ENCODE assay signal across 10 cellular contexts in genomic region chr1:2393471-2393877, GRCh38. TPM values are rescaled to one million over a fixed set of nuclear protein-coding genes. Genes with fewer than 3 reads are reported as not detected.
DNase-seq lines count a peak whose midpoint lies in the region; ATAC-seq and TF ChIP-seq lines count a peak whose summit lies in the region.
"Had no signal": no experiment of that assay in that cellular context is flagged by ENCODE, and none has a peak within 500 bp of the region (broad histone marks: within the 10 kb centered on the region; RNA-seq: fewer than 3 reads in every experiment).

No MANE protein-coding gene starts in this region.

- H3K36me3 Mint-ChIP-seq in CD4-positive, alpha-beta T cell (ENCODE audit: low read depth) = peaks cover 56% of the 10 kb centered on the region
- H3K36me3 Mint-ChIP-seq in natural killer cell = no peaks in the 10 kb centered on the region

- in situ Hi-C loops in brain microvascular endothelial cell (cut with HindIII; ENCODE audit: low pct_ligation_motif_present, low sequenced_read_pairs) = no loop called here

- DNase-seq in CD4-positive, alpha-beta T cell = no peak
- DNase-seq in HuH-7 (ENCODE audit: low spot score) (peak; percentile 53), brain microvascular endothelial cell (no peak), natural killer cell (no peak), cortex of kidney (lab: John Stamatoyannopoulos, UW) (no peak)
- DNase-seq in activated CD8-positive, alpha-beta memory T cell treated with anti-CD3 and anti-CD28 coated beads, Interleukin-2, amount 50 U/mL, for 4 hours = no peak
- DNase-seq in activated CD4-positive, CD25-positive, alpha-beta regulatory T cell (lab: John Stamatoyannopoulos, UW) = no peak

- intact Hi-C loops in CD4-positive, alpha-beta T cell (cut with DNase I, micrococcal nuclease) = loop anchor here in 1 of 2 experiments (5.0 to 10.0 kb wide), 2 partner anchors 256 to 759 kb away; partner anchors contain the start of gene MMP23B
- intact Hi-C loops in natural killer cell (cut with micrococcal nuclease) = no loop called here

- H3K27me3 Mint-ChIP-seq in CD4-positive, alpha-beta T cell = no peaks in the 10 kb centered on the region
- H3K27me3 Mint-ChIP-seq in natural killer cell (ENCODE audit: low read depth in 2 of 2) = no peaks in the 10 kb centered on the region

- H3K9me3 Mint-ChIP-seq in CD4-positive, alpha-beta T cell = no peaks in the 10 kb centered on the region
- no peaks in the 10 kb centered on the region for H3K9me3 Mint-ChIP-seq in natural killer cell

- ATAC-seq in CD4-positive, alpha-beta T cell (ENCODE audit: poor library complexity) = no peak
- ATAC-seq in natural killer cell = no peak
- no peak for ATAC-seq in GM18868 (IDR thresholded peaks at IDR 0.05; ENCODE audit: unreplicated experiment)

- TF ChIP-seq CTCF in CD4-positive, alpha-beta T cell (IDR thresholded peaks at IDR 0.05) = no peak
- TF ChIP-seq CTCF in brain microvascular endothelial cell (IDR thresholded peaks at IDR 0.05; ENCODE audit: low read depth, low read length, missing control alignments) (no peak), natural killer cell (IDR thresholded peaks at IDR 0.05) (no peak)

- CTCF ChIA-PET in CD4-positive, alpha-beta T cell (lab: Charles Lee) = interaction anchor here (1.0 kb wide), 1 partner anchor 198 kb away, joined by 3 read pairs; the partner anchor contains the start of gene FAAP20

- no peaks in the 10 kb centered on the region for H3K9me3 ChIP-seq in CD4-positive, alpha-beta T cell (ENCODE audit: control insufficient read depth, low read length)
- H3K9me3 ChIP-seq: neutrophil had no signal

- no peaks in the 10 kb centered on the region for H3K27me3 ChIP-seq in CD4-positive, alpha-beta T cell (ENCODE audit: control insufficient read depth, insufficient read depth, low read length)
- no peaks in the 10 kb centered on the region for H3K27me3 ChIP-seq in brain microvascular endothelial cell (replicated peaks)
- H3K27me3 ChIP-seq: cardiac muscle cell, neutrophil had no signal

- POLR2A ChIA-PET in CD4-positive, alpha-beta T cell (lab: Charles Lee) = interaction anchor here (1.2 to 1.6 kb wide), 2 partner anchors 12 to 192 kb away, joined by 3 to 5 read pairs; no protein-coding TSS in a partner anchor

- H3K27ac Mint-ChIP-seq in CD4-positive, alpha-beta T cell = peak overlapping the region; percentile 88
- peak overlapping the region; percentile 77 to 90 for H3K27ac Mint-ChIP-seq in natural killer cell

- peaks cover 31% of the 10 kb centered on the region for H3K4me1 Mint-ChIP-seq in CD4-positive, alpha-beta T cell (ENCODE audit: low read depth)
- H3K4me1 Mint-ChIP-seq in natural killer cell = peaks cover 28 to 38% of the 10 kb centered on the region in 2 donors

- peaks cover 47% of the 10 kb centered on the region for H3K36me3 ChIP-seq in brain microvascular endothelial cell (replicated peaks)

- H3K4me3 ChIP-seq in brain microvascular endothelial cell (ENCODE audit: low read depth, low read length) = peak overlapping the region; percentile 9
- H3K4me3 ChIP-seq: cardiac muscle cell had no signal

- H3K4me3 Mint-ChIP-seq in CD4-positive, alpha-beta T cell = peak overlapping the region; percentile 95
- H3K4me3 Mint-ChIP-seq in natural killer cell = peak overlapping the region; percentile 83

- no peak overlapping the region for H3K27ac ChIP-seq in CD4-positive, alpha-beta T cell (ENCODE audit: low read depth, low read length)
- no peak overlapping the region for H3K27ac ChIP-seq in brain microvascular endothelial cell

RNA-seq across cellular contexts. Expression of gene RER1, which starts 1.8 kb away (rescaled TPM):
- total RNA-seq in CD4-positive, alpha-beta T cell = 10 to 100 TPM; 57.9 to 60.7 TPM
- total RNA-seq in natural killer cell = 10 to 100 TPM; 89.2 to 98.9 (median 91.9) TPM

RNA-seq across cellular contexts. Expression of gene MORN1, which starts 2.1 kb away (rescaled TPM):
- 1 to 10 TPM; 5.3 to 6.5 TPM for total RNA-seq in CD4-positive, alpha-beta T cell
- 1 to 10 TPM; 8.0 to 9.3 (median 8.8) TPM for total RNA-seq in natural killer cell

RNA-seq across cellular contexts. Expression of gene PEX10, which starts 18.9 kb away (rescaled TPM):
- total RNA-seq in CD4-positive, alpha-beta T cell = 10 to 100 TPM; 12.0 to 12.5 TPM
- total RNA-seq in natural killer cell = 10 to 100 TPM in 1 of 3 donors, 1 to 10 TPM in 2; 8.1 to 11.1 (median 9.8) TPM
